19 cellular contexts compared by ENCODE assay signal in the genomic region with DNA sequence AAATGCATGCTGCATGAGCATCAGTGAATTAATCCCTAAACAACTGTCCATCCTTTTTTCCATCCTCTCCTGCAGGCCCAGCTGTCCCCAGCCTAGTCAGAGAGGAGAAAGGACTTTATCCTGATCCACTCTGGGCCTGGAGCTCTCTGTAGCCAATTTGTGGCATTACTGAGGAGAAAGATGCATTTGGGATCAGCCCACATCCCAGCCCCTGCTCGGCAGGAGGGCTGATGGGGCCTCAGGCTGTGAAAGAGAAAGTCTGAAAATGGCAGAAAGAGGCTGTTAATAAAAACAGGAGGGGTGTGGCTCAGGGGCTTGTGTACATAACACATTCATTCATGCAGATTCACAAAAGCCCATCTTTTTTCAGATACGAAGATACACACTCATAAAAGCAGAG. TPM values are rescaled to one million over a fixed set of nuclear protein-coding genes. Genes with fewer than 3 reads are reported as not detected.
A peak's percentile ranks its signal among the peaks of the same experiment; 100 is the strongest.
DNase-seq lines count a peak whose midpoint lies in the region; ATAC-seq and TF ChIP-seq lines count a peak whose summit lies in the region.
"Had no signal": no experiment of that assay in that cellular context is flagged by ENCODE, and none has a peak within 500 bp of the region (broad histone marks: within the 10 kb centered on the region; RNA-seq: fewer than 3 reads in every experiment).

No MANE protein-coding gene starts in this region.

- no peak for ATAC-seq in HG03442 (IDR thresholded peaks at IDR 0.05; ENCODE audit: unreplicated experiment)
- ATAC-seq in HG02938 (IDR thresholded peaks at IDR 0.05; ENCODE audit: unreplicated experiment), result no peak
- ATAC-seq: GM12878; natural killer cell treated with Interleukin-12 subunit alpha and Interleukin-12 subunit beta and Interleukin-15 and Interleukin-18, amount 100 ng/mL, for 72 hours; Right ventricle myocardium inferior; T-helper 17 cell had no signal

- TF ChIP-seq POLR2A in sigmoid colon (IDR thresholded peaks at IDR 0.05), result no peak

- H3K9me3 ChIP-seq in neutrophil (no peaks in the 10 kb centered on the region), sigmoid colon (no peaks in the 10 kb centered on the region)

- H3K9me3 Mint-ChIP-seq in brain, result peaks cover 0 to 2% (median 0%) of the 10 kb centered on the region in 5 experiments
- H3K9me3 Mint-ChIP-seq: memory B cell; natural killer cell treated with Interleukin-12 subunit alpha and Interleukin-12 subunit beta and Interleukin-15 and Interleukin-18, amount 100 ng/mL, for 72 hours had no signal

- no peaks in the 10 kb centered on the region for H3K36me3 Mint-ChIP-seq in brain
- H3K36me3 Mint-ChIP-seq: memory B cell; natural killer cell treated with Interleukin-12 subunit alpha and Interleukin-12 subunit beta and Interleukin-15 and Interleukin-18, amount 100 ng/mL, for 72 hours had no signal

- TF ChIP-seq CTCF in brain (conservative IDR thresholded peaks at IDR 0.05), result no peak
- TF ChIP-seq CTCF in neutrophil (IDR thresholded peaks at IDR 0.05), result no peak
- no peak for TF ChIP-seq CTCF in sigmoid colon (IDR thresholded peaks at IDR 0.05)

- H3K4me1 ChIP-seq in neutrophil (ENCODE audit: control insufficient read depth in 1 of 2, insufficient read depth in 1 of 2, low read depth in 1 of 2, low read length in 1 of 2) (peaks cover 68 to 82% of the 10 kb centered on the region in 2 experiments), sigmoid colon (peaks cover 0 to 22% (median 20%) of the 10 kb centered on the region in 4 donors)

- H3K4me3 ChIP-seq in neutrophil (ENCODE audit: low read depth in 1 of 2, low read length in 1 of 2), result no peak overlapping the region
- no peak overlapping the region for H3K4me3 ChIP-seq in sigmoid colon
- H3K4me3 ChIP-seq: dorsolateral prefrontal cortex, GM12878 had no signal

- peaks cover 89% of the 10 kb centered on the region for H3K4me1 Mint-ChIP-seq in brain

- H3K36me3 ChIP-seq in neutrophil, result no peaks in the 10 kb centered on the region
- no peaks in the 10 kb centered on the region for H3K36me3 ChIP-seq in sigmoid colon

- peak overlapping the region in 2 of 5 experiments; percentile 34 to 50 for H3K4me3 Mint-ChIP-seq in brain
- H3K4me3 Mint-ChIP-seq: memory B cell; natural killer cell treated with Interleukin-12 subunit alpha and Interleukin-12 subunit beta and Interleukin-15 and Interleukin-18, amount 100 ng/mL, for 72 hours; T-helper 17 cell had no signal

- H3K27ac ChIP-seq in neutrophil (peak overlapping the region; percentile 57), sigmoid colon (no peak overlapping the region)

- DNase-seq in EH (ENCODE audit: low read depth), result peak; percentile 54
- peak; percentile 74 for DNase-seq in NCI-H2227 treated with DMSO at 0.1 percent for 48 hours (lab: John Stamatoyannopoulos, UW)
- no peak for DNase-seq in sigmoid colon
- no peak for DNase-seq in RKO (ENCODE audit: low spot score)
- DNase-seq: activated gamma-delta T cell, amygdala, caudate nucleus, dorsolateral prefrontal cortex, Kasumi-1, NCI-H345, T-helper 17 cell had no signal

- no peak for TF ChIP-seq EP300 in sigmoid colon (IDR thresholded peaks at IDR 0.05)

- H3K27me3 ChIP-seq in neutrophil, result no peaks in the 10 kb centered on the region
- H3K27me3 ChIP-seq in sigmoid colon, result no peaks in the 10 kb centered on the region
- H3K27me3 ChIP-seq: dorsolateral prefrontal cortex had no signal

- WGBS in sigmoid colon, 2 donors, result 35 to 55% methylated on average over 2 of the region's 2 CpGs

- intact Hi-C loops in sigmoid colon (cut with DNase I), result no loop called here

- peaks cover 9% of the 10 kb centered on the region for H3K27me3 Mint-ChIP-seq in brain

- H3K27ac Mint-ChIP-seq in brain, result peak overlapping the region; percentile 88 to 98 (median 91)
- H3K27ac Mint-ChIP-seq: memory B cell had no signal

RNA-seq across cellular contexts. Expression of a gene that starts 37.4 kb away (rescaled TPM):
- polyA plus RNA-seq in brain (ENCODE audit: insufficient read depth, low read depth, low replicate concordance) (95.2 TPM), sigmoid colon (10 to 100 TPM in 1 of 3 donors, 1 to 10 TPM in 2; 1.6 to 34.5 (median 4.2) TPM)
- total RNA-seq in sigmoid colon, result 100 to 1,000 TPM; 229 to 595 (median 347) TPM

Comparison
In these comparisons a context has a peak if more than half of its experiments do, and no peak if none do; other contexts are left out.
1. DNase-seq: peak in EH (single experiment) and NCI-H2227 treated with DMSO at 0.1 percent for 48 hours (single experiment); none in sigmoid colon (single experiment) and RKO (single experiment).